29 cellular contexts compared by ENCODE assay signal in genomic region chr12:131770120-131770519, GRCh38. TPM values are rescaled to one million over a fixed set of nuclear protein-coding genes. Genes with fewer than 3 reads are reported as not detected.
"Had no signal": no experiment of that assay in that cellular context is flagged by ENCODE, and none has a peak within 500 bp of the region (broad histone marks: within the 10 kb centered on the region; RNA-seq: fewer than 3 reads in every experiment).

No MANE protein-coding gene starts in this region.

- H3K9me3 ChIP-seq: adrenal gland, body of pancreas, esophagus muscularis mucosa, gastrocnemius medialis had no signal

- H3K27me3 ChIP-seq: adrenal gland, body of pancreas, esophagus muscularis mucosa, foreskin keratinocyte, gastrocnemius medialis had no signal

- H3K27ac ChIP-seq: adrenal gland, body of pancreas, esophagus muscularis mucosa, foreskin keratinocyte had no signal

- H3K4me1 ChIP-seq: adrenal gland, body of pancreas had no signal

- H3K4me3 ChIP-seq: adrenal gland, body of pancreas, esophagus muscularis mucosa, gastrocnemius medialis had no signal

- ATAC-seq: activated CD4-positive, alpha-beta T cell treated with anti-CD3 and anti-CD28 coated beads for 36 hours; activated CD8-positive, alpha-beta memory T cell treated with anti-CD3 and anti-CD28 coated beads, Interleukin-2, amount 10 ng/mL, durations not matched to agents 7 days and 5 days; activated CD8-positive, alpha-beta T cell treated with anti-CD3 and anti-CD28 coated beads, Interleukin-2, amount 10 ng/mL, durations not matched to agents 7 days and 5 days; activated naive CD8-positive, alpha-beta T cell treated with anti-CD3 and anti-CD28 coated beads, Interleukin-2, amount 50 U/mL, for 24 hours; body of pancreas; effector memory CD8-positive, alpha-beta T cell; foreskin keratinocyte had no signal

- DNase-seq: activated CD4-positive, alpha-beta memory T cell treated with anti-CD3 and anti-CD28 coated beads for 36 hours; activated CD4-positive, alpha-beta T cell treated with anti-CD3 and anti-CD28 coated beads for 36 hours; activated CD4-positive, alpha-beta T cell treated with anti-CD3 and anti-CD28 coated beads, Interleukin-2, amount 10 ng/mL, durations not matched to agents 24 days and 14 days; activated CD4-positive, CD25-positive, alpha-beta regulatory T cell; activated CD4-positive, CD25-positive, alpha-beta regulatory T cell treated with anti-CD3 and anti-CD28 coated beads, Interleukin-2, amount 50 U/mL, for 72 hours; activated CD8-positive, alpha-beta memory T cell treated with anti-CD3 and anti-CD28 coated beads, Interleukin-2, amount 10 ng/mL, durations not matched to agents 7 days and 5 days; activated CD8-positive, alpha-beta memory T cell treated with anti-CD3 and anti-CD28 coated beads, Interleukin-2, amount 50 U/mL, for 4 hours; activated CD8-positive, alpha-beta T cell treated with anti-CD3 and anti-CD28 coated beads, Interleukin-2, amount 10 ng/mL, durations not matched to agents 7 days and 5 days; activated effector memory CD4-positive, alpha-beta T cell treated with anti-CD3 and anti-CD28 coated beads, Interleukin-2, amount 50 U/mL, for 16 hours; activated naive CD4-positive, alpha-beta T cell treated with anti-CD3 and anti-CD28 coated beads for 36 hours; activated naive CD8-positive, alpha-beta T cell treated with anti-CD3 and anti-CD28 coated beads for 36 hours; activated naive CD8-positive, alpha-beta T cell treated with anti-CD3 and anti-CD28 coated beads, Interleukin-2, amount 50 U/mL, for 24 hours; activated T-cell treated with anti-CD3 and anti-CD28 coated beads, Interleukin-2, amount 50 U/mL, for 1 hour; activated T-cell treated with anti-CD3 and anti-CD28 coated beads, Interleukin-2, amount 50 U/mL, for 48 hours; adrenal gland; amygdala; aorta; body of pancreas; caudate nucleus; cortex of kidney; dermis blood vessel endothelial cell; effector CD4-positive, alpha-beta T cell; effector memory CD8-positive, alpha-beta T cell; erythroblast; foreskin keratinocyte; gastrocnemius medialis; glutamatergic neuron; T-helper 2 cell had no signal

RNA-seq across cellular contexts. Expression of gene MMP17, which starts 58.1 kb away (rescaled TPM):
- total RNA-seq: activated CD4-positive, alpha-beta T cell treated with anti-CD3 and anti-CD28 coated beads for 36 hours; activated CD8-positive, alpha-beta memory T cell treated with anti-CD3 and anti-CD28 coated beads, Interleukin-2, amount 10 ng/mL, durations not matched to agents 7 days and 5 days; activated CD8-positive, alpha-beta T cell treated with anti-CD3 and anti-CD28 coated beads, Interleukin-2, amount 10 ng/mL, durations not matched to agents 7 days and 5 days; activated naive CD4-positive, alpha-beta T cell treated with anti-CD3 and anti-CD28 coated beads for 36 hours had no signal
